ENCODE assay signal across 9 cellular contexts in the genomic region with DNA sequence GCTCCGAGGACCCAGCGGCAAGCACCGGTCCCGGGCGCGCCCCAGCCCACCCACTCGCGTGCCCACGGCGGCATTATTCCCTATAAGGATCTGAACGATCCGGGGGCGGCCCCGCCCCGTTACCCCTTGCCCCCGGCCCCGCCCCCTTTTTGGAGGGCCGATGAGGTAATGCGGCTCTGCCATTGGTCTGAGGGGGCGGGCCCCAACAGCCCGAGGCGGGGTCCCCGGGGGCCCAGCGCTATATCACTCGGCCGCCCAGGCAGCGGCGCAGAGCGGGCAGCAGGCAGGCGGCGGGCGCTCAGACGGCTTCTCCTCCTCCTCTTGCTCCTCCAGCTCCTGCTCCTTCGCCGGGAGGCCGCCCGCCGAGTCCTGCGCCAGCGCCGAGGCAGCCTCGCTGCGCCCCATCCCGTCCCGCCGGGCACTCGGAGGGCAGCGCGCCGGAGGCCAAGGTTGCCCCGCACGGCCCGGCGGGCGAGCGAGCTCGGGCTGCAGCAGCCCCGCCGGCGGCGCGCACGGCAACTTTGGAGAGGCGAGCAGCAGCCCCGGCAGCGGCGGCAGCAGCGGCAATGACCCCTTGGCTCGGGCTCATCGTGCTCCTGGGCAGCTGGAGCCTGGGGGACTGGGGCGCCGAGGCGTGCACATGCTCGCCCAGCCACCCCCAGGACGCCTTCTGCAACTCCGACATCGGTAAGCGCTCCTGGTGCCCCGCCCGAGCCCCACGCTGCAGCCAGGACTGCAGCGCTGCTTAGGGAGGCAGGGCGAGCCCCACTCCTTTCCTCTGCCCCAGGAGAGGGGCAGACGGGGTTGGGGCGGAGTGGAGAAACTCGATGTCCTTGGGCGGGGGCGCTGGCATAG. TPM values are rescaled to one million over a fixed set of nuclear protein-coding genes. Genes with fewer than 3 reads are reported as not detected.
DNase-seq lines count a peak whose midpoint lies in the region; FAIRE-seq and TF ChIP-seq lines count a peak whose summit lies in the region.
"Had no signal": no experiment of that assay in that cellular context is flagged by ENCODE, and none has a peak within 500 bp of the region (broad histone marks: within the 10 kb centered on the region; RNA-seq: fewer than 3 reads in every experiment).

A gene (plus strand): TSS at position 270 of the 855 bp plus-strand sequence. CDS start 297 bp downstream, at position 567.

- peak within 1 kb of the TSS; percentile 73 for H4K8ac ChIP-seq in H1 (ENCODE audit: extremely low read depth, insufficient read depth, low read length)

- no peak within 1 kb of the TSS for H3K4ac ChIP-seq in H1 (replicated peaks; ENCODE audit: insufficient read length, low read depth, low read length)

- CTCF ChIA-PET in H1 (lab: Charles Lee; ENCODE audit: partially characterized antibody): interaction anchor here (0.6 to 12.8 kb wide), 6 partner anchors 11 to 466 kb away, joined by 3 to 167 read pairs (median 4); no protein-coding TSS in a partner anchor

- no peak within 1 kb of the TSS for H3K14ac ChIP-seq in H1 (ENCODE audit: insufficient read length)

- no peak within 1 kb of the TSS for H4K5ac ChIP-seq in H1 (ENCODE audit: insufficient read length, low read depth, low read length)

- H4K20me1 ChIP-seq in H1 (replicated peaks in 1 of 2; ENCODE audit: control insufficient read depth in 1 of 2, insufficient read depth in 2 of 2, low read length in 2 of 2): peaks cover 8 to 20% of the 10 kb centered on the region in 2 experiments

- no peak within 1 kb of the TSS; the same call in 1 of the 2 replicates for H3K18ac ChIP-seq in H1 (ENCODE audit: extremely low read depth, low read length)

- peak; percentile 90 to 94 for TF ChIP-seq POLR2A in H1 (IDR thresholded peaks at IDR 0.05; ENCODE audit: control extremely low read depth in 1 of 2, low read depth in 2 of 2, low read length in 2 of 2)
- TF ChIP-seq POLR2A in lower leg skin (IDR thresholded peaks at IDR 0.05): peak in 1 of 2 donors; percentile 93

- H3K27ac ChIP-seq in H1 (ENCODE audit: low read depth, low read length) (no peak within 1 kb of the TSS), stomach smooth muscle (ENCODE audit: low read length) (peak within 1 kb of the TSS; percentile 96)

- no peak within 1 kb of the TSS for H3K23ac ChIP-seq in H1 (ENCODE audit: insufficient read length)

- H3K79me2 ChIP-seq in H1 (ENCODE audit: control insufficient read depth in 1 of 2, insufficient read depth in 2 of 2, low read length in 2 of 2): no peaks in the 10 kb centered on the region

- peak within 1 kb of the TSS; percentile 21 to 71 (median 46) for H3K4me3 ChIP-seq in H1 (ENCODE audit: extremely low read depth in 1 of 4, insufficient read depth in 2 of 4, low read depth in 3 of 4, low read length in 4 of 4)
- peak within 1 kb of the TSS; percentile 68 for H3K4me3 ChIP-seq in lower leg skin (ENCODE audit: low read depth, poor library complexity, severe bottlenecking)
- peak within 1 kb of the TSS; percentile 90 to 93 for H3K4me3 ChIP-seq in stomach smooth muscle (ENCODE audit: low read length in 2 of 2)

- peak; percentile 64 for DNase-seq in ELF-1 (ENCODE audit: low read depth, low spot score)
- peak; percentile 75 for DNase-seq in OCI-M2 (lab: John Stamatoyannopoulos, UW; ENCODE audit: unreplicated experiment)
- peak; percentile 57 to 89 for DNase-seq in H1 (ENCODE audit: low read depth in 1 of 2, low spot score in 2 of 2)
- DNase-seq in lower leg skin (ENCODE audit: low spot score in 2 of 2): peak; percentile 83 to 97
- no peak for DNase-seq in NCI-H345 treated with DMSO at 0.1 percent for 48 hours (lab: John Stamatoyannopoulos, UW; ENCODE audit: unreplicated experiment)
- DNase-seq in NCI-H526 treated with DMSO at 0.1 percent for 48 hours (lab: John Stamatoyannopoulos, UW): no peak
- DNase-seq in HT-29 (ENCODE audit: low spot score): no peak

- no peak for TF ChIP-seq RAD21 in H1 (IDR thresholded peaks at IDR 0.05 in 1 of 2, conservative IDR thresholded peaks at IDR 0.05 in 1 of 2; ENCODE audit: low read depth in 2 of 2, low read length in 2 of 2)

- intact Hi-C loops in lower leg skin (cut with DNase I; ENCODE audit: low total_unique reads): loop anchor here (5.0 kb wide), 1 partner anchor 269 kb away; no protein-coding TSS in a partner anchor

- no peak for TF ChIP-seq EP300 in H1 (IDR thresholded peaks at IDR 0.05; ENCODE audit: borderline replicate concordance in 1 of 2, low read depth in 2 of 2, low read length in 2 of 2)

- no peak within 1 kb of the TSS for H3K56ac ChIP-seq in H1 (replicated peaks; ENCODE audit: insufficient read length, low read depth, low read length)

- H3K4me2 ChIP-seq in H1 (ENCODE audit: insufficient read depth in 1 of 2, low read depth in 2 of 2, low read length in 2 of 2): peak within 1 kb of the TSS; percentile 80 to 94

- H3K27me3 ChIP-seq in H1 (replicated peaks in 1 of 4; ENCODE audit: control insufficient read depth in 3 of 4, extremely low read depth in 1 of 4, insufficient read depth in 3 of 4, low read length in 3 of 4): peaks cover 0 to 33% (median 24%) of the 10 kb centered on the region in 4 experiments; a peak in 5 of 7 replicates
- no peaks in the 10 kb centered on the region for H3K27me3 ChIP-seq in stomach smooth muscle (ENCODE audit: control insufficient read depth in 1 of 2, insufficient read depth in 2 of 2, low read length in 2 of 2)

- H3K9me3 ChIP-seq in H1 (ENCODE audit: insufficient read depth in 2 of 2, low read depth in 1 of 2, low read length in 1 of 2) (no peaks in the 10 kb centered on the region), stomach smooth muscle (ENCODE audit: control insufficient read depth in 2 of 2, low read length in 2 of 2) (no peaks in the 10 kb centered on the region)

- POLR2A ChIA-PET in H1 (lab: Charles Lee; ENCODE audit: partially characterized antibody): interaction anchor here (0.7 to 4.1 kb wide), 7 partner anchors 9 to 154 kb away, joined by 3 to 30 read pairs (median 4); no protein-coding TSS in a partner anchor

- H3K36me3 ChIP-seq in H1 (ENCODE audit: control insufficient read depth in 2 of 4, insufficient read depth in 4 of 4, low read length in 3 of 4) (no peaks in the 10 kb centered on the region), stomach smooth muscle (ENCODE audit: control insufficient read depth in 2 of 2, insufficient read depth in 2 of 2, low read length in 2 of 2) (peaks cover 0 to 3% of the 10 kb centered on the region in 2 donors)

- H3K23me2 ChIP-seq in H1 (ENCODE audit: low read depth, low read length): peaks cover 9% of the 10 kb centered on the region; the same call in 1 of the 2 replicates

- H3K4me1 ChIP-seq in H1 (replicated peaks in 1 of 4; ENCODE audit: control insufficient read depth in 3 of 4, insufficient read depth in 4 of 4, low read length in 3 of 4): peaks cover 3 to 20% (median 9%) of the 10 kb centered on the region in 4 experiments
- peaks cover 48% of the 10 kb centered on the region for H3K4me1 ChIP-seq in stomach smooth muscle (ENCODE audit: control insufficient read depth, insufficient read depth, low read length)

- no peaks in the 10 kb centered on the region for H3K79me1 ChIP-seq in H1 (ENCODE audit: low read depth, low read length)

- H4K91ac ChIP-seq in H1 (replicated peaks; ENCODE audit: insufficient read length, low read length): no peak within 1 kb of the TSS

- no peak within 1 kb of the TSS for H2BK12ac ChIP-seq in H1 (ENCODE audit: low read depth, low read length)

- H3K9ac ChIP-seq in H1 (replicated peaks in 1 of 4; ENCODE audit: extremely low read depth in 1 of 4, low read depth in 3 of 4, low read length in 3 of 4) (peak within 1 kb of the TSS in 3 of 4 experiments; percentile 25 to 39 (median 26); a peak in 5 of 7 replicates), stomach smooth muscle (ENCODE audit: low read length in 2 of 2) (peak within 1 kb of the TSS; percentile 84 to 91)

- H2AFZ ChIP-seq in H1 (ENCODE audit: low read length): no peak within 1 kb of the TSS

- no peak within 1 kb of the TSS for H2BK120ac ChIP-seq in H1 (replicated peaks; ENCODE audit: low read depth, low read length)

- no peak within 1 kb of the TSS for H2BK20ac ChIP-seq in H1 (ENCODE audit: low read length)

- WGBS in H1 (ENCODE audit: extremely low coverage in 1 of 2, insufficient coverage in 1 of 2, insufficient read length in 1 of 2, insufficient replicate concordance in 2 of 2, low coverage in 1 of 2, low lambda C conversion rate in 2 of 2, missing lambda C conversion rate in 1 of 2), 2 experiments: 3% methylated on average over 19 of the region's 88 CpGs; no CpG with 5 or more reads in 1 of the 2 experiments
- 1 to 2% methylated on average over 43 to 47 of the region's 88 CpGs for WGBS in lower leg skin, 2 donors

- no peak for FAIRE-seq in H1 (lab: Jason Lieb, UNC)

- no peak within 1 kb of the TSS for H2BK15ac ChIP-seq in H1 (ENCODE audit: low read length)

- peak within 1 kb of the TSS; percentile 90; the same call in 1 of the 2 replicates for H2AK5ac ChIP-seq in H1 (ENCODE audit: low read depth, low read length)

- TF ChIP-seq CTCF in H1 (IDR thresholded peaks at IDR 0.05; ENCODE audit: control extremely low read depth in 1 of 3, insufficient read depth in 1 of 3, low read depth in 1 of 3, low read length in 3 of 3) (no peak), lower leg skin (IDR thresholded peaks at IDR 0.05) (no peak)

- H2BK5ac ChIP-seq in H1 (ENCODE audit: low read depth, low read length): no peak within 1 kb of the TSS

TF ChIP-seq in H1, 55 proteins besides CTCF, POLR2A, EP300 and RAD21 (continues in another document):
- TF ChIP-seq, protein P1, sequence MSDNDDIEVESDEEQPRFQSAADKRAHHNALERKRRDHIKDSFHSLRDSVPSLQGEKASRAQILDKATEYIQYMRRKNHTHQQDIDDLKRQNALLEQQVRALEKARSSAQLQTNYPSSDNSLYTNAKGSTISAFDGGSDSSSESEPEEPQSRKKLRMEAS (IDR thresholded peaks at IDR 0.05): peak; percentile 44
- TF ChIP-seq TAF1 (IDR thresholded peaks at IDR 0.05; ENCODE audit: low read depth, low read length) (peak; percentile 91), PHF8 (conservative IDR thresholded peaks at IDR 0.05; ENCODE audit: low read depth, low read length) (peak; percentile 70; the same call in 1 of the 2 replicates), CHD1 (IDR thresholded peaks at IDR 0.05; ENCODE audit: low read depth, low read length) (no peak), ZNF274 (IDR thresholded peaks at IDR 0.05; ENCODE audit: borderline replicate concordance, extremely low read depth, low read length) (no peak), CHD2 (IDR thresholded peaks at IDR 0.05; ENCODE audit: low read length) (no peak), KDM5A (IDR thresholded peaks at IDR 0.05; ENCODE audit: low read length) (no peak), SRF (IDR thresholded peaks at IDR 0.05; ENCODE audit: low read depth, low read length) (no peak)

RNA-seq across cellular contexts. Expression of the gene that starts here (rescaled TPM):
- 4.7 and 4.8 TPM in 2 replicates for total RNA-seq in H1 (2021; fragmentation: NEBNext Ultra II Directional; extraction: Animal tissue kit (Norgen Biotek cat#: 25700))
- polyA plus RNA-seq in H1 (2011; rRNA removed): 1.1 and 1.3 TPM in 2 replicates
- polyA plus RNA-seq in H1 (2011; cell fraction: cytosol; rRNA removed): 1.1 TPM
- 0.94 TPM for polyA plus RNA-seq in H1 (2011; cell fraction: nucleus; rRNA removed)
- polyA plus RNA-seq in H1 (2012, experiment 1 of 2): 1.5 to 1.9 TPM (median 1.6 TPM) in 4 replicates
- 1.4 TPM for polyA plus RNA-seq in H1 (2012, experiment 2 of 2)
- polyA plus RNA-seq in H1 (2013, experiment 1 of 2): 4.1 TPM
- polyA plus RNA-seq in H1 (2013, experiment 2 of 2): 5.0 TPM
- polyA minus RNA-seq in H1 (2011; rRNA and poly(A)+ RNA removed): 2.1 and 2.2 TPM in 2 replicates
- 1.3 TPM for polyA minus RNA-seq in H1 (2011; cell fraction: cytosol; rRNA and poly(A)+ RNA removed)
- 1.4 TPM for polyA minus RNA-seq in H1 (2011; cell fraction: nucleus; rRNA and poly(A)+ RNA removed)
- 100 to 1,000 TPM in 3 of 4 donors, 10 to 100 TPM in 1; 68.1 to 381 (median 202) TPM for total RNA-seq in lower leg skin
- not detected in 2 replicates for total RNA-seq in HT-29 (2014; rRNA removed; shearing (Covaris generic))
- polyA plus RNA-seq: IgD-negative memory B cell had no signal

Comparison
In these comparisons a context has a peak if more than half of its experiments do, and no peak if none do; other contexts are left out.
1. RNA of the gene that starts here (total RNA-seq): 68.1 to 381 TPM in lower leg skin; 4.7 to 4.8 TPM in H1 and not detected in HT-29; every median in the first group is over 10 times any median in the second.
2. DNase-seq: peak in ELF-1 (single experiment), OCI-M2 (single experiment), H1 (2 of 2) and lower leg skin (2 of 2); none in NCI-H345 treated with DMSO at 0.1 percent for 48 hours (single experiment), NCI-H526 treated with DMSO at 0.1 percent for 48 hours (single experiment) and HT-29 (single experiment).
3. Peak in every context shown above with its lines, with median percentiles within 50 percentile points of each other: H3K4me3 ChIP-seq.